ENCODE assay signal across 17 cellular contexts in the genomic region with DNA sequence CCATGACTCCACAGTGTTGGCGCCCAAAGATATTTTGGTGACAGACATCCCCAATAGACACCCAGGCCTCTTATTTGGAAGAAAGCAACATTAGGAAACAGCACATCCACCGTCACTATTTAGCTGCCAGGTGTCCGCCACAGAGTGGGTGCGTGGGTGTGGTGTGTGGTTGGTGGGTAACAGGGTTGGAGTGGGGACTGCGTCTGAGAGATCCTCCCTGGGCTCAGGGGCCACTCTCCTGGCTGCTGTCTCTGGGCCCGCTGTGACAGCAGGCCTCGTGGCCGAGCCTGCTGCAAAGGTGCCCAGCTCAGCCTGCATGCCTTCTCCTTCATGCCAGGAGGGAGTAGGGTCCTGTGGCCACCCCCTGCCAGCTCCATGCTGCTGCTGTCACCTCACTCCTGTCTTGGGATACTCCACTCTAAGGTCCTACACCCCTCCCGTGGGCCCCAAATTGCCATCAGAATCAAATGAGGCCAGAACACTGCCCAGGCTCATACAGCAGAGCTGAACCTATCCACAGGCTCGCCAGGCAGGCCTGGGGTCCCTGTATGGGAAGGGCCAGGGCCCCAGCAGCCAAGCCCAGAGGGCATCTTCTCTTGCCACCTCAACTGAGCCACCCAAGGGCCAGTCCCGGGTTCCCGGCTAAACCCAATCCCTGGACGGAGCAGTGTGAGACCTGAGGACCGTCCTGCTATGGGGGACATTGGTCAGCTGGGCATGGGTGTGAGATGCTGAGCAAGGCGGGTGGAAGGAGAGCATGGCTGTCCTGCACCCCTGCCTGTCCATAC. TPM values are rescaled to one million over a fixed set of nuclear protein-coding genes. Genes with fewer than 3 reads are reported as not detected.
DNase-seq lines count a peak whose midpoint lies in the region; ATAC-seq and TF ChIP-seq lines count a peak whose summit lies in the region.
"Had no signal": no experiment of that assay in that cellular context is flagged by ENCODE, and none has a peak within 500 bp of the region (broad histone marks: within the 10 kb centered on the region; RNA-seq: fewer than 3 reads in every experiment).

No MANE protein-coding gene starts in this region.

- no peak overlapping the region for H3K9ac ChIP-seq in endodermal cell (ENCODE audit: extremely low read depth, low read length, poor library complexity, severe bottlenecking)

- H3K36me3 ChIP-seq in breast epithelium (no peaks in the 10 kb centered on the region), endodermal cell (ENCODE audit: control insufficient read depth, insufficient read depth, low read length) (peaks cover 78% of the 10 kb centered on the region)

- H3K27me3 Mint-ChIP-seq in MCF 10A (ENCODE audit: insufficient read depth, unreplicated experiment) = no peaks in the 10 kb centered on the region
- no peaks in the 10 kb centered on the region for H3K27me3 Mint-ChIP-seq in endodermal cell (ENCODE audit: insufficient read depth)
- H3K27me3 Mint-ChIP-seq in natural killer cell (ENCODE audit: low read depth in 2 of 2) = no peaks in the 10 kb centered on the region
- H3K27me3 Mint-ChIP-seq in stimulated activated naive CD8-positive, alpha-beta T cell treated with anti-CD3 and anti-CD28 coated beads, Interleukin-15, amount 100 ng/mL, for 72 hours = no peaks in the 10 kb centered on the region
- H3K27me3 Mint-ChIP-seq: CD4-positive, alpha-beta T cell had no signal

- peak overlapping the region; percentile 27 for H3K27ac Mint-ChIP-seq in MCF 10A (ENCODE audit: low read depth, unreplicated experiment)
- peak overlapping the region; percentile 74 for H3K27ac Mint-ChIP-seq in endodermal cell
- peak overlapping the region; percentile 14 to 65 for H3K27ac Mint-ChIP-seq in natural killer cell
- peak overlapping the region; percentile 53 to 87 for H3K27ac Mint-ChIP-seq in stimulated activated naive CD8-positive, alpha-beta T cell treated with anti-CD3 and anti-CD28 coated beads, Interleukin-15, amount 100 ng/mL, for 72 hours
- H3K27ac Mint-ChIP-seq: CD4-positive, alpha-beta T cell had no signal

- POLR2A ChIA-PET in MCF 10A (lab: Yijun Ruan, JAX) = interaction anchor here (0.6 to 0.7 kb wide), 2 partner anchors 9 to 21 kb away, joined by 3 read pairs; no protein-coding TSS in a partner anchor

- TF ChIP-seq CTCF in MCF 10A (IDR thresholded peaks at IDR 0.05; ENCODE audit: unreplicated experiment) (no peak), breast epithelium (IDR thresholded peaks at IDR 0.05) (no peak), endodermal cell (conservative IDR thresholded peaks at IDR 0.05) (no peak), natural killer cell (IDR thresholded peaks at IDR 0.05) (no peak)

- H3K27me3 ChIP-seq in breast epithelium (no peaks in the 10 kb centered on the region), endodermal cell (ENCODE audit: control insufficient read depth, insufficient read depth, low read length, poor library complexity, severe bottlenecking) (no peaks in the 10 kb centered on the region)
- H3K27me3 ChIP-seq: BE2C, Peyer's patch had no signal

- intact Hi-C loops in MCF 10A (cut with micrococcal nuclease) = no loop called here
- intact Hi-C loops in breast epithelium (cut with DNase I; ENCODE audit: low total_unique reads) = no loop called here
- intact Hi-C loops in natural killer cell (cut with micrococcal nuclease) = no loop called here

- H3K9me3 ChIP-seq in breast epithelium (no peaks in the 10 kb centered on the region), endodermal cell (ENCODE audit: control insufficient read depth, low read length) (no peaks in the 10 kb centered on the region)
- H3K9me3 ChIP-seq: BE2C, Peyer's patch had no signal

- no peaks in the 10 kb centered on the region for H3K4me1 Mint-ChIP-seq in MCF 10A (ENCODE audit: insufficient read depth, unreplicated experiment)
- no peaks in the 10 kb centered on the region for H3K4me1 Mint-ChIP-seq in endodermal cell
- H3K4me1 Mint-ChIP-seq in natural killer cell = peaks cover 0 to 9% of the 10 kb centered on the region in 2 donors
- peaks cover 6% of the 10 kb centered on the region for H3K4me1 Mint-ChIP-seq in stimulated activated naive CD8-positive, alpha-beta T cell treated with anti-CD3 and anti-CD28 coated beads, Interleukin-15, amount 100 ng/mL, for 72 hours

- ATAC-seq in natural killer cell = peak in 1 of 3 donors; percentile 53
- ATAC-seq in stimulated activated naive CD8-positive, alpha-beta T cell treated with anti-CD3 and anti-CD28 coated beads, Interleukin-15, amount 100 ng/mL, for 72 hours = no peak
- ATAC-seq: Right ventricle myocardium inferior had no signal

- H3K36me3 Mint-ChIP-seq in MCF 10A (ENCODE audit: insufficient read depth, unreplicated experiment) (peaks cover 67% of the 10 kb centered on the region), endodermal cell (ENCODE audit: low read depth) (peaks cover 61% of the 10 kb centered on the region), natural killer cell (no peaks in the 10 kb centered on the region)

- 95 to 97% methylated on average over 8 to 15 of the region's 15 CpGs for WGBS in endodermal cell (ENCODE audit: insufficient coverage in 1 of 2, insufficient read length in 1 of 2), 2 experiments

- CTCF ChIA-PET in MCF 10A (lab: Yijun Ruan, JAX) = interaction anchor here (4.2 to 7.1 kb wide), 2 partner anchors 24 to 34 kb away, joined by 23 to 57 read pairs; a partner anchor contains a TSS

- H3K9me3 Mint-ChIP-seq in MCF 10A (ENCODE audit: unreplicated experiment) (no peaks in the 10 kb centered on the region), endodermal cell (no peaks in the 10 kb centered on the region), natural killer cell (no peaks in the 10 kb centered on the region)
- no peaks in the 10 kb centered on the region for H3K9me3 Mint-ChIP-seq in stimulated activated naive CD8-positive, alpha-beta T cell treated with anti-CD3 and anti-CD28 coated beads, Interleukin-15, amount 100 ng/mL, for 72 hours
- H3K9me3 Mint-ChIP-seq: CD4-positive, alpha-beta T cell had no signal

- no TSS peak for BruUV-seq in MCF 10A (replicated peaks; lab: Mats Ljungman, UMichigan)

- H3K27ac ChIP-seq in breast epithelium (no peak overlapping the region), endodermal cell (ENCODE audit: low read depth, low read length) (no peak overlapping the region)
- H3K27ac ChIP-seq: Peyer's patch had no signal

- DNase-seq in MCF 10A (ENCODE audit: unreplicated experiment) (no peak), breast epithelium (ENCODE audit: low spot score in 2 of 2) (no peak), endodermal cell (no peak), natural killer cell (no peak), NCI-H1417 (lab: John Stamatoyannopoulos, UW) (no peak)
- no peak for DNase-seq in stimulated activated naive CD8-positive, alpha-beta T cell treated with anti-CD3 and anti-CD28 coated beads, Interleukin-15, amount 100 ng/mL, for 72 hours
- no peak for DNase-seq in activated CD4-positive, alpha-beta T cell treated with anti-CD3 and anti-CD28 coated beads, Interleukin-2, amount 50 U/mL, for 48 hours
- DNase-seq in activated CD4-positive, CD25-positive, alpha-beta regulatory T cell (lab: John Stamatoyannopoulos, UW) = no peak
- DNase-seq: BE2C; CD4-positive, alpha-beta T cell; H7; NCI-H1105; NCI-H1694; NCI-H2081 treated with DMSO at 0.1 percent for 48 hours; Peyer's patch had no signal

- no peak overlapping the region for H3K4me3 ChIP-seq in breast epithelium
- H3K4me3 ChIP-seq in endodermal cell (ENCODE audit: low read length) = no peak overlapping the region
- H3K4me3 ChIP-seq: Peyer's patch had no signal

- H3K4me3 Mint-ChIP-seq in MCF 10A (ENCODE audit: unreplicated experiment) = no peak overlapping the region
- no peak overlapping the region for H3K4me3 Mint-ChIP-seq in endodermal cell
- no peak overlapping the region for H3K4me3 Mint-ChIP-seq in natural killer cell
- no peak overlapping the region for H3K4me3 Mint-ChIP-seq in stimulated activated naive CD8-positive, alpha-beta T cell treated with anti-CD3 and anti-CD28 coated beads, Interleukin-15, amount 100 ng/mL, for 72 hours
- H3K4me3 Mint-ChIP-seq: CD4-positive, alpha-beta T cell had no signal

- TF ChIP-seq POLR2A in breast epithelium (IDR thresholded peaks at IDR 0.05) = no peak

- no peaks in the 10 kb centered on the region for H3K4me1 ChIP-seq in breast epithelium
- H3K4me1 ChIP-seq in endodermal cell (ENCODE audit: control insufficient read depth, insufficient read depth, low read length) = no peaks in the 10 kb centered on the region
- H3K4me1 ChIP-seq: BE2C, Peyer's patch had no signal

RNA-seq across cellular contexts. Expression of a gene that starts 24.7 kb away (rescaled TPM):
- total RNA-seq in MCF 10A (2022) = 91.3 and 142 TPM in 2 replicates
- total RNA-seq in breast epithelium = 10 to 100 TPM; 29.3 to 59.6 (median 57.8) TPM
- total RNA-seq in endodermal cell = 10 to 100 TPM; 78.1 to 80.0 TPM
- 50.1 TPM for polyA plus RNA-seq in endodermal cell (2013, experiment 1 of 2)
- polyA plus RNA-seq in endodermal cell (2013, experiment 2 of 2) = 44.7 TPM
- total RNA-seq in natural killer cell = 100 to 1,000 TPM in 1 of 3 donors, 10 to 100 TPM in 2; 83.3 to 116 (median 89.4) TPM

RNA-seq across cellular contexts. Expression of a gene that starts 37.2 kb away (rescaled TPM):
- 53.7 and 58.1 TPM in 2 replicates for total RNA-seq in MCF 10A (2022)
- 10 to 100 TPM; 28.6 to 30.8 (median 29.7) TPM for total RNA-seq in breast epithelium
- 100 to 1,000 TPM; 123 to 149 TPM for total RNA-seq in endodermal cell
- polyA plus RNA-seq in endodermal cell (2013, experiment 1 of 2) = 151 TPM
- polyA plus RNA-seq in endodermal cell (2013, experiment 2 of 2) = 138 TPM
- total RNA-seq in natural killer cell = 10 to 100 TPM; 36.9 to 43.9 (median 43.8) TPM

RNA-seq across cellular contexts. Expression of a gene that starts 42.3 kb away (rescaled TPM):
- total RNA-seq in MCF 10A (2022) = 4.0 and 5.2 TPM in 2 replicates
- total RNA-seq in breast epithelium = 1 to 10 TPM in 2 of 3 donors, under 1 TPM in 1; 0.32 to 9.5 (median 5.6) TPM
- 10 to 100 TPM; 60.1 to 87.2 TPM for total RNA-seq in endodermal cell
- polyA plus RNA-seq in endodermal cell (2013, experiment 1 of 2) = 104 TPM
- polyA plus RNA-seq in endodermal cell (2013, experiment 2 of 2) = 105 TPM
- total RNA-seq in natural killer cell = under 1 TPM in 1 of 3 donors, not detected in 2; 0.39 TPM
- total RNA-seq: CD4-positive, alpha-beta T cell had no signal

RNA-seq across cellular contexts. Expression of a gene that starts 48.1 kb away (rescaled TPM):
- total RNA-seq in MCF 10A (2022) = 24.1 and 27.1 TPM in 2 replicates
- 10 to 100 TPM; 13.8 to 14.8 (median 13.8) TPM for total RNA-seq in breast epithelium
- 10 to 100 TPM; 11.9 to 14.2 TPM for total RNA-seq in endodermal cell
- 30.4 TPM for polyA plus RNA-seq in endodermal cell (2013, experiment 1 of 2)
- 26.9 TPM for polyA plus RNA-seq in endodermal cell (2013, experiment 2 of 2)
- total RNA-seq in natural killer cell = 10 to 100 TPM; 22.1 to 32.4 (median 27.1) TPM

RNA-seq across cellular contexts. Expression of a gene that starts 53.6 kb away (rescaled TPM):
- total RNA-seq in MCF 10A (2022) (3.3 and 4.5 TPM in 2 replicates), breast epithelium (1 to 10 TPM in 1 of 3 donors, not detected in 2; 2.3 TPM), endodermal cell (1 to 10 TPM in 1 of 2 donors, under 1 TPM in 1; 0.84 to 2.2 TPM), natural killer cell (1 to 10 TPM; 3.5 to 4.6 (median 4.4) TPM)
- 1.3 TPM for polyA plus RNA-seq in endodermal cell (2013, experiment 1 of 2)
- polyA plus RNA-seq in endodermal cell (2013, experiment 2 of 2) = 0.58 TPM
- total RNA-seq: Peyer's patch, SK-MEL-5 had no signal
